25 cellular contexts compared by ENCODE assay signal in the genomic region with DNA sequence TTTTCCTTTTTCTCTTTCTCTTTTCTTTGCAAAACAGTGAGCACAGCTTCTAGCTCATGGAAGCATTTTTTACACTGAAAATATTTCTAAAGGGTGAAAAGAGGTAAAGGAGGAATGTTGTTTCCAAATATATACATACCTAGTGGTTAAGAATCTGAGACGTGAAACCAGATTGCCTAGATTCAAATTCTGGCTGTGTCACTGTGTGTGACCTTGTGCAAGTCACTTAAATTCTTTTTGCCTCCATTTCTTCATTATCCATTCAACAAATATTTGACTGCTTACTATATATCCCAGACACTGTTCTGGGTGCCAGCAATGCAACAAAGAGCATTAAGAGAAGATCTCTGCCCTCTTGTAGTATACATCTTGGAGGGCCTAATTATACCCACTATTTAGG.
"Had no signal": no experiment of that assay in that cellular context is flagged by ENCODE, and none has a peak within 500 bp of the region (broad histone marks: within the 10 kb centered on the region; RNA-seq: fewer than 3 reads in every experiment).

No MANE protein-coding gene starts in this region.

- H3K27ac ChIP-seq: body of pancreas, cardiac muscle cell, gastrocnemius medialis, left ventricle myocardium inferior, neural progenitor cell, right lobe of liver, stomach, suprapubic skin, transverse colon, vagina had no signal

- H3K4me1 Mint-ChIP-seq: neural progenitor cell; stimulated activated memory B cell treated with anti-CD40 and anti-IgM and Interleukin-4, amounts not matched to agents 10 μg/mL and 1 μg/mL and 100 μg/mL, for 72 hours had no signal

- H3K4me3 ChIP-seq: body of pancreas, cardiac muscle cell, gastrocnemius medialis, left ventricle myocardium inferior, neural progenitor cell, right lobe of liver, stomach, suprapubic skin, transverse colon, vagina had no signal

- ATAC-seq: activated T-cell treated with anti-CD3 and anti-CD28 coated beads, Interleukin-2, amount 50 U/mL, for 4 hours; body of pancreas; gastrocnemius medialis; naive thymus-derived CD8-positive, alpha-beta T cell; right lobe of liver; stimulated activated memory B cell treated with anti-CD40 and anti-IgM and Interleukin-4, amounts not matched to agents 10 μg/mL and 1 μg/mL and 100 μg/mL, for 72 hours; WTC11 had no signal

- H3K4me2 ChIP-seq: neural progenitor cell had no signal

- H3K27me3 Mint-ChIP-seq: activated naive CD8-positive, alpha-beta T cell treated with anti-CD3 and anti-CD28 coated beads for 36 hours; naive thymus-derived CD8-positive, alpha-beta T cell had no signal

- H3K9me3 ChIP-seq: body of pancreas, gastrocnemius medialis, right lobe of liver, transverse colon, vagina had no signal

- H3K27ac Mint-ChIP-seq: activated naive CD8-positive, alpha-beta T cell treated with anti-CD3 and anti-CD28 coated beads for 36 hours; activated T-helper 2 cell treated with anti-CD3 and anti-CD28 coated beads, Interferon-gamma antibody, Interleukin-2, Interleukin-4, amounts not matched to agents 10 μg/mL and 5 μg/mL and 100 μg/mL, durations not matched to agents 14 hours and 24 hours and 36 hours; mesothelial cell of epicardium; naive thymus-derived CD8-positive, alpha-beta T cell; neural progenitor cell; stimulated activated memory B cell treated with anti-CD40 and anti-IgM and Interleukin-4, amounts not matched to agents 10 μg/mL and 1 μg/mL and 100 μg/mL, for 72 hours; WTC11 had no signal

- H3K36me3 ChIP-seq: cardiac muscle cell, gastrocnemius medialis, left ventricle myocardium inferior, right lobe of liver, stomach, suprapubic skin, transverse colon, vagina had no signal

- H3K36me3 Mint-ChIP-seq: stimulated activated memory B cell treated with anti-CD40 and anti-IgM and Interleukin-4, amounts not matched to agents 10 μg/mL and 1 μg/mL and 100 μg/mL, for 72 hours had no signal

- H2AFZ ChIP-seq: neural progenitor cell had no signal

- H3K9me3 Mint-ChIP-seq: activated T-cell treated with anti-CD3 and anti-CD28 coated beads, Interleukin-2, amount 50 U/mL, for 4 hours; activated T-helper 2 cell treated with anti-CD3 and anti-CD28 coated beads, Interferon-gamma antibody, Interleukin-2, Interleukin-4, amounts not matched to agents 10 μg/mL and 5 μg/mL and 100 μg/mL, durations not matched to agents 14 hours and 24 hours and 36 hours; stimulated activated memory B cell treated with anti-CD40 and anti-IgM and Interleukin-4, amounts not matched to agents 10 μg/mL and 1 μg/mL and 100 μg/mL, for 72 hours had no signal

- H3K4me3 Mint-ChIP-seq: activated naive CD8-positive, alpha-beta T cell treated with anti-CD3 and anti-CD28 coated beads for 36 hours; activated T-cell treated with anti-CD3 and anti-CD28 coated beads, Interleukin-2, amount 50 U/mL, for 4 hours; mesothelial cell of epicardium; naive thymus-derived CD8-positive, alpha-beta T cell; neural progenitor cell; stimulated activated memory B cell treated with anti-CD40 and anti-IgM and Interleukin-4, amounts not matched to agents 10 μg/mL and 1 μg/mL and 100 μg/mL, for 72 hours; WTC11 had no signal

- H3K27me3 ChIP-seq: body of pancreas, cardiac muscle cell, gastrocnemius medialis, neural progenitor cell, right lobe of liver, stomach, suprapubic skin, transverse colon, vagina had no signal

- H3K4me1 ChIP-seq: neural progenitor cell, right lobe of liver, transverse colon had no signal

- DNase-seq: activated CD8-positive, alpha-beta memory T cell treated with anti-CD3 and anti-CD28 coated beads, Interleukin-2, amount 50 U/mL, for 48 hours; activated naive CD4-positive, alpha-beta T cell treated with Interleukin-2 at 50 U/mL for 16 hours; activated naive CD8-positive, alpha-beta T cell treated with anti-CD3 and anti-CD28 coated beads for 36 hours; activated T-cell treated with anti-CD3 and anti-CD28 coated beads, Interleukin-2, amount 50 U/mL, for 4 hours; amygdala; body of pancreas; effector memory CD4-positive, alpha-beta T cell; gastrocnemius medialis; hippocampal formation; left ventricle myocardium inferior; naive thymus-derived CD8-positive, alpha-beta T cell; posterior cingulate gyrus; right lobe of liver; small intestine; stomach; T-helper 9 cell; transverse colon had no signal

- H3K9ac ChIP-seq: neural progenitor cell had no signal
